17 cellular contexts compared by ENCODE assay signal in genomic region chr19:39111593-39112199, GRCh38. TPM values are rescaled to one million over a fixed set of nuclear protein-coding genes. Genes with fewer than 3 reads are reported as not detected.
A peak's percentile ranks its signal among the peaks of the same experiment; 100 is the strongest.
DNase-seq lines count a peak whose midpoint lies in the region; ATAC-seq and TF ChIP-seq lines count a peak whose summit lies in the region.
"Had no signal": no experiment of that assay in that cellular context is flagged by ENCODE, and none has a peak within 500 bp of the region (broad histone marks: within the 10 kb centered on the region; RNA-seq: fewer than 3 reads in every experiment).

No MANE protein-coding gene starts in this region.

- POLR2A ChIA-PET in CD4-positive, alpha-beta T cell (lab: Charles Lee): no interaction called here
- POLR2A ChIA-PET in naive thymus-derived CD4-positive, alpha-beta T cell (lab: Charles Lee): no interaction called here

- no peaks in the 10 kb centered on the region for H3K4me1 ChIP-seq in BE2C
- no peaks in the 10 kb centered on the region for H3K4me1 ChIP-seq in naive thymus-derived CD4-positive, alpha-beta T cell (ENCODE audit: control insufficient read depth in 2 of 2, insufficient read depth in 2 of 2, low read length in 2 of 2)

- H3K27ac ChIP-seq in VCaP: peak overlapping the region; percentile 5; the same call in 1 of the 2 replicates
- no peak overlapping the region for H3K27ac ChIP-seq in CD4-positive, alpha-beta T cell (ENCODE audit: low read depth, low read length)
- H3K27ac ChIP-seq in naive thymus-derived CD4-positive, alpha-beta T cell (ENCODE audit: low read depth, low read length): no peak overlapping the region
- H3K27ac ChIP-seq: cardiac muscle cell had no signal

- no peak overlapping the region for H3K27ac Mint-ChIP-seq in CD4-positive, alpha-beta T cell
- H3K27ac Mint-ChIP-seq in naive thymus-derived CD4-positive, alpha-beta T cell: no peak overlapping the region
- H3K27ac Mint-ChIP-seq: memory B cell; stimulated activated naive B cell treated with anti-CD40 and anti-IgM and Interleukin-4, amounts not matched to agents 10 μg/mL and 1 μg/mL and 100 μg/mL, for 72 hours had no signal

- no peak for TF ChIP-seq CTCF in BE2C (IDR thresholded peaks at IDR 0.05; ENCODE audit: low read depth, low read length)
- TF ChIP-seq CTCF in VCaP (conservative IDR thresholded peaks at IDR 0.05): no peak
- no peak for TF ChIP-seq CTCF in CD4-positive, alpha-beta T cell (IDR thresholded peaks at IDR 0.05)

- peaks cover 4% of the 10 kb centered on the region for H3K4me1 Mint-ChIP-seq in CD4-positive, alpha-beta T cell (ENCODE audit: low read depth)
- H3K4me1 Mint-ChIP-seq in naive thymus-derived CD4-positive, alpha-beta T cell: peaks cover 0 to 7% (median 5%) of the 10 kb centered on the region in 7 donors
- H3K4me1 Mint-ChIP-seq: IgD-negative memory B cell, memory B cell had no signal

- H3K4me3 Mint-ChIP-seq in CD4-positive, alpha-beta T cell: no peak overlapping the region
- no peak overlapping the region for H3K4me3 Mint-ChIP-seq in naive thymus-derived CD4-positive, alpha-beta T cell
- H3K4me3 Mint-ChIP-seq: IgD-negative memory B cell; memory B cell; stimulated activated naive B cell treated with anti-CD40 and anti-IgM and Interleukin-4, amounts not matched to agents 10 μg/mL and 1 μg/mL and 100 μg/mL, for 72 hours had no signal

- H3K27me3 ChIP-seq in BE2C: no peaks in the 10 kb centered on the region
- no peaks in the 10 kb centered on the region for H3K27me3 ChIP-seq in CD4-positive, alpha-beta T cell (ENCODE audit: control insufficient read depth, insufficient read depth, low read length)
- H3K27me3 ChIP-seq in naive thymus-derived CD4-positive, alpha-beta T cell (ENCODE audit: control insufficient read depth in 2 of 2, insufficient read depth in 2 of 2, low read length in 2 of 2): no peaks in the 10 kb centered on the region
- H3K27me3 ChIP-seq: cardiac muscle cell had no signal

- intact Hi-C loops in CD4-positive, alpha-beta T cell (cut with DNase I, micrococcal nuclease): loop anchor here (2.0 to 5.0 kb wide), 3 partner anchors 59 to 421 kb away; partner anchors contain the start of gene EID2B (in 1 of the 2)
- intact Hi-C loops in naive thymus-derived CD4-positive, alpha-beta T cell (cut with micrococcal nuclease): no loop called here

- CTCF ChIA-PET in CD4-positive, alpha-beta T cell (lab: Charles Lee): no interaction called here
- CTCF ChIA-PET in naive thymus-derived CD4-positive, alpha-beta T cell (lab: Charles Lee): interaction anchor here (1.2 kb wide), 1 partner anchor 38 kb away, joined by 5 read pairs; no protein-coding TSS in a partner anchor

- H3K9me3 Mint-ChIP-seq in CD4-positive, alpha-beta T cell: no peaks in the 10 kb centered on the region
- no peaks in the 10 kb centered on the region for H3K9me3 Mint-ChIP-seq in naive thymus-derived CD4-positive, alpha-beta T cell
- H3K9me3 Mint-ChIP-seq: IgD-negative memory B cell; memory B cell; stimulated activated naive B cell treated with anti-CD40 and anti-IgM and Interleukin-4, amounts not matched to agents 10 μg/mL and 1 μg/mL and 100 μg/mL, for 72 hours had no signal

- no peaks in the 10 kb centered on the region for H3K9me3 ChIP-seq in BE2C
- H3K9me3 ChIP-seq in CD4-positive, alpha-beta T cell (ENCODE audit: control insufficient read depth, low read length): no peaks in the 10 kb centered on the region
- no peaks in the 10 kb centered on the region for H3K9me3 ChIP-seq in naive thymus-derived CD4-positive, alpha-beta T cell (ENCODE audit: control insufficient read depth in 2 of 3, low read length in 3 of 3)

- no peak overlapping the region for H3K4me3 ChIP-seq in BE2C (ENCODE audit: low read depth, low read length)
- H3K4me3 ChIP-seq in naive thymus-derived CD4-positive, alpha-beta T cell (ENCODE audit: low read length): no peak overlapping the region
- H3K4me3 ChIP-seq: cardiac muscle cell had no signal

- H3K36me3 Mint-ChIP-seq in CD4-positive, alpha-beta T cell (ENCODE audit: low read depth): no peaks in the 10 kb centered on the region
- no peaks in the 10 kb centered on the region for H3K36me3 Mint-ChIP-seq in naive thymus-derived CD4-positive, alpha-beta T cell
- H3K36me3 Mint-ChIP-seq: memory B cell; stimulated activated naive B cell treated with anti-CD40 and anti-IgM and Interleukin-4, amounts not matched to agents 10 μg/mL and 1 μg/mL and 100 μg/mL, for 72 hours had no signal

- ATAC-seq in CD4-positive, alpha-beta T cell (ENCODE audit: poor library complexity): no peak
- ATAC-seq in naive thymus-derived CD4-positive, alpha-beta T cell: no peak
- ATAC-seq in GM19328 (IDR thresholded peaks at IDR 0.05; ENCODE audit: unreplicated experiment): no peak
- ATAC-seq: stimulated activated naive B cell treated with anti-CD40 and anti-IgM and Interleukin-4, amounts not matched to agents 10 μg/mL and 1 μg/mL and 100 μg/mL, for 72 hours had no signal

- no peaks in the 10 kb centered on the region for H3K36me3 ChIP-seq in BE2C
- H3K36me3 ChIP-seq in naive thymus-derived CD4-positive, alpha-beta T cell (ENCODE audit: control insufficient read depth in 2 of 3, insufficient read depth in 3 of 3, low read length in 3 of 3): no peaks in the 10 kb centered on the region
- H3K36me3 ChIP-seq: cardiac muscle cell had no signal

- DNase-seq in BE2C (peak; percentile 40), LHCN-M2 (ENCODE audit: low read depth) (peak; percentile 34), mucosa of gallbladder (ENCODE audit: low spot score) (peak; percentile 72)
- DNase-seq in CD4-positive, alpha-beta T cell: no peak
- DNase-seq in naive thymus-derived CD4-positive, alpha-beta T cell: no peak
- no peak for DNase-seq in stimulated activated naive CD4-positive, alpha-beta T cell (lab: John Stamatoyannopoulos, UW)
- DNase-seq: GF-D8; NCI-H2029; stimulated activated CD4-positive, alpha-beta T cell treated with anti-CD3 and anti-CD28 coated beads, Interleukin-4, amount 100 ng/mL, for 1 hour; stimulated activated naive B cell treated with anti-CD40 and anti-IgM and Interleukin-4, amounts not matched to agents 10 μg/mL and 1 μg/mL and 100 μg/mL, for 72 hours had no signal

- peaks cover 8% of the 10 kb centered on the region for H3K27me3 Mint-ChIP-seq in CD4-positive, alpha-beta T cell
- peaks cover 0 to 9% (median 0%) of the 10 kb centered on the region in 5 donors for H3K27me3 Mint-ChIP-seq in naive thymus-derived CD4-positive, alpha-beta T cell

RNA-seq across cellular contexts. Expression of gene PAK4, which starts 13.9 kb away (rescaled TPM):
- 113 TPM for polyA plus RNA-seq in BE2C (2012; ENCODE audit: insufficient read depth, insufficient read length, low read depth)
- 10.8 and 15.5 TPM in 2 replicates for total RNA-seq in LHCN-M2 (2014; rRNA removed)
- 25.1 TPM for polyA plus RNA-seq in LHCN-M2 (2012)
- 89.3 TPM for total RNA-seq in mucosa of gallbladder
- 1 to 10 TPM; 2.7 to 6.3 TPM for total RNA-seq in CD4-positive, alpha-beta T cell
- total RNA-seq in naive thymus-derived CD4-positive, alpha-beta T cell: 10 to 100 TPM in 4 of 5 experiments, 1 to 10 TPM in 1; 9.3 to 17.5 (median 12.7) TPM
- 1 to 10 TPM; 1.0 to 1.9 TPM for polyA plus RNA-seq in naive thymus-derived CD4-positive, alpha-beta T cell

RNA-seq across cellular contexts. Expression of gene ACP7, which starts 27.5 kb away (rescaled TPM):
- not detected for polyA plus RNA-seq in BE2C (2012; ENCODE audit: insufficient read depth, insufficient read length, low read depth)
- total RNA-seq in LHCN-M2 (2014; rRNA removed): 0.13 and 0.29 TPM in 2 replicates
- 0.04 TPM for polyA plus RNA-seq in LHCN-M2 (2012)
- total RNA-seq in mucosa of gallbladder: 7.3 TPM
- not detected for total RNA-seq in CD4-positive, alpha-beta T cell
- total RNA-seq in naive thymus-derived CD4-positive, alpha-beta T cell: not detected
- polyA plus RNA-seq in naive thymus-derived CD4-positive, alpha-beta T cell: not detected
- total RNA-seq: activated CD8-positive, alpha-beta memory T cell treated with anti-CD3 and anti-CD28 coated beads for 36 hours; cardiac muscle cell had no signal
- polyA plus RNA-seq: BJ, cardiac muscle cell, IgD-negative memory B cell had no signal

Comparison
In these comparisons a context has a peak if more than half of its experiments do, and no peak if none do; other contexts are left out.
1. DNase-seq: peak in BE2C (single experiment), LHCN-M2 (single experiment) and mucosa of gallbladder (single experiment); none in CD4-positive, alpha-beta T cell (0 of 10), naive thymus-derived CD4-positive, alpha-beta T cell (0 of 9) and stimulated activated naive CD4-positive, alpha-beta T cell (0 of 6).
2. intact Hi-C loops: an anchor here in CD4-positive, alpha-beta T cell (2.0 to 5.0 kb wide); none called in naive thymus-derived CD4-positive, alpha-beta T cell.